11 cellular contexts compared by ENCODE assay signal in genomic region chr9:33202018-33202417, GRCh38. TPM values are rescaled to one million over a fixed set of nuclear protein-coding genes. Genes with fewer than 3 reads are reported as not detected.
DNase-seq lines count a peak whose midpoint lies in the region; ATAC-seq and TF ChIP-seq lines count a peak whose summit lies in the region.
"Had no signal": no experiment of that assay in that cellular context is flagged by ENCODE, and none has a peak within 500 bp of the region (broad histone marks: within the 10 kb centered on the region; RNA-seq: fewer than 3 reads in every experiment).

No MANE protein-coding gene starts in this region.

- WGBS in thyroid gland, 2 donors: 90 to 97% methylated on average over 1 of the region's 1 CpG

- no peaks in the 10 kb centered on the region for H3K36me3 Mint-ChIP-seq in memory B cell

- no peaks in the 10 kb centered on the region for H3K36me3 ChIP-seq in thyroid gland
- H3K36me3 ChIP-seq: suprapubic skin had no signal

- ATAC-seq in GM18909 (IDR thresholded peaks at IDR 0.05; ENCODE audit: poor library complexity, unreplicated experiment) (peak; percentile 55), GM21529 (IDR thresholded peaks at IDR 0.05; ENCODE audit: unreplicated experiment) (peak; percentile 73), HG03175 (IDR thresholded peaks at IDR 0.05; ENCODE audit: unreplicated experiment) (peak; percentile 37), memory B cell (ENCODE audit: low read depth) (peak; percentile 1), HG03571 (IDR thresholded peaks at IDR 0.05; ENCODE audit: unreplicated experiment) (no peak)

- no peaks in the 10 kb centered on the region for H3K4me1 ChIP-seq in thyroid gland

- H3K9me3 ChIP-seq in thyroid gland: no peaks in the 10 kb centered on the region
- H3K9me3 ChIP-seq: suprapubic skin had no signal

- no peaks in the 10 kb centered on the region for H3K27me3 Mint-ChIP-seq in memory B cell

- no peak for TF ChIP-seq POLR2A in thyroid gland (IDR thresholded peaks at IDR 0.05)

- no peak overlapping the region for H3K27ac ChIP-seq in thyroid gland
- H3K27ac ChIP-seq: suprapubic skin had no signal

- H3K4me3 ChIP-seq in thyroid gland (replicated peaks in 1 of 3): no peak overlapping the region
- H3K4me3 ChIP-seq: suprapubic skin had no signal

- H3K9me3 Mint-ChIP-seq in memory B cell: no peaks in the 10 kb centered on the region

- no peak for TF ChIP-seq CTCF in thyroid gland (IDR thresholded peaks at IDR 0.05)

- H3K4me1 Mint-ChIP-seq in memory B cell: peaks cover 13% of the 10 kb centered on the region

- no peaks in the 10 kb centered on the region for H3K27me3 ChIP-seq in thyroid gland
- H3K27me3 ChIP-seq: suprapubic skin had no signal

- no peak overlapping the region for H3K4me3 Mint-ChIP-seq in memory B cell

- H3K27ac Mint-ChIP-seq in memory B cell: no peak overlapping the region

- intact Hi-C loops in thyroid gland (cut with DNase I): no loop called here

- no peak for DNase-seq in memory B cell (ENCODE audit: low spot score in 2 of 2)
- no peak for DNase-seq in thyroid gland
- no peak for DNase-seq in inferior parietal cortex (ENCODE audit: extremely low spot score)
- DNase-seq: NCI-H187 treated with DMSO at 0.1 percent for 48 hours had no signal

RNA-seq across cellular contexts. Expression of gene B4GALT1, which starts 34.9 kb away (rescaled TPM):
- 100 to 1,000 TPM in 3 of 4 donors, 10 to 100 TPM in 1; 88.3 to 119 (median 103) TPM for total RNA-seq in thyroid gland

RNA-seq across cellular contexts. Expression of gene SPINK4, which starts 37.9 kb away (rescaled TPM):
- not detected for total RNA-seq in thyroid gland
- total RNA-seq: mesenteric fat pad, SK-MEL-5, suprapubic skin had no signal
